In genomic region chr4:38182334-38182998, GRCh38 we compare ENCODE assay signal across 36 cellular contexts.
"Had no signal": no experiment of that assay in that cellular context is flagged by ENCODE, and none has a peak within 500 bp of the region (broad histone marks: within the 10 kb centered on the region; RNA-seq: fewer than 3 reads in every experiment).

No MANE protein-coding gene starts in this region.

- H3K4me3 ChIP-seq: coronary artery, esophagus muscularis mucosa, gastrocnemius medialis had no signal

- FAIRE-seq: astrocyte, bronchial epithelial cell had no signal

- ATAC-seq: activated CD4-positive, alpha-beta T cell treated with anti-CD3 and anti-CD28 coated beads for 36 hours; activated CD8-positive, alpha-beta memory T cell treated with anti-CD3 and anti-CD28 coated beads, Interleukin-2, amount 10 ng/mL, durations not matched to agents 7 days and 5 days; activated CD8-positive, alpha-beta T cell treated with anti-CD3 and anti-CD28 coated beads, Interleukin-2, amount 10 ng/mL, durations not matched to agents 7 days and 5 days; effector memory CD8-positive, alpha-beta T cell; foreskin keratinocyte; gastrocnemius medialis; T-helper 17 cell had no signal

- H3K36me3 Mint-ChIP-seq: activated CD4-positive, alpha-beta memory T cell treated with anti-CD3 and anti-CD28 coated beads for 36 hours; activated CD8-positive, alpha-beta memory T cell treated with anti-CD3 and anti-CD28 coated beads, Interleukin-2, amount 10 ng/mL, durations not matched to agents 7 days and 5 days; activated naive CD8-positive, alpha-beta T cell had no signal

- H3K36me3 ChIP-seq: brain microvascular endothelial cell, esophagus muscularis mucosa, gastrocnemius medialis, WERI-Rb-1 had no signal

- H3K27ac Mint-ChIP-seq: activated B cell treated with CpG ODN at 0.5 μM for 24 hours; activated CD4-positive, alpha-beta memory T cell treated with anti-CD3 and anti-CD28 coated beads for 36 hours; activated CD4-positive, alpha-beta T cell treated with anti-CD3 and anti-CD28 coated beads for 36 hours; activated CD4-positive, alpha-beta T cell treated with anti-CD3 and anti-CD28 coated beads, Interleukin-2, amount 10 ng/mL, durations not matched to agents 24 days and 14 days; activated CD8-positive, alpha-beta memory T cell treated with anti-CD3 and anti-CD28 coated beads, Interleukin-2, amount 10 ng/mL, durations not matched to agents 7 days and 5 days; activated CD8-positive, alpha-beta T cell treated with anti-CD3 and anti-CD28 coated beads, Interleukin-2, amount 10 ng/mL, durations not matched to agents 7 days and 5 days; activated naive CD8-positive, alpha-beta T cell; activated T-helper 1 cell treated with anti-CD3 and anti-CD28 coated beads, Interleukin-12 subunit alpha, Interleukin-12 subunit beta, Interleukin-2, Interleukin-4 antibody, amounts not matched to agents 30 ng/mL and 10 ng/mL and 1 ng/mL, durations not matched to agents 14 hours and 24 hours and 36 hours; activated T-helper 2 cell treated with anti-CD3 and anti-CD28 coated beads, Interferon-gamma antibody, Interleukin-2, Interleukin-4, amounts not matched to agents 10 μg/mL and 5 μg/mL and 100 μg/mL, durations not matched to agents 14 hours and 24 hours and 36 hours; dendritic cell treated with granulocyte-macrophage colony-stimulating factor and Interleukin-4, amounts not matched to agents 40 ng/mL and 50 ng/mL, for 4 days; T-helper 17 cell; T-helper 2 cell treated with Interferon-gamma antibody and Interleukin-4, amounts not matched to agents 5 μg/mL and 100 μg/mL, for 36 hours had no signal

- H3K27ac ChIP-seq: brain microvascular endothelial cell, coronary artery, esophagus muscularis mucosa, foreskin keratinocyte, gastrocnemius medialis, WERI-Rb-1 had no signal

- H3K27me3 Mint-ChIP-seq: activated B cell treated with CpG ODN at 0.5 μM for 24 hours; activated CD4-positive, alpha-beta memory T cell treated with anti-CD3 and anti-CD28 coated beads for 36 hours; activated naive CD8-positive, alpha-beta T cell; central memory CD8-positive, alpha-beta T cell; effector memory CD8-positive, alpha-beta T cell; T-helper 17 cell had no signal

- H3K9me3 Mint-ChIP-seq: activated B cell treated with CpG ODN at 0.5 μM for 24 hours; activated CD4-positive, alpha-beta memory T cell treated with anti-CD3 and anti-CD28 coated beads for 36 hours; activated CD4-positive, alpha-beta T cell treated with anti-CD3 and anti-CD28 coated beads, Interleukin-2, amount 10 ng/mL, durations not matched to agents 24 days and 14 days; activated T-helper 1 cell treated with anti-CD3 and anti-CD28 coated beads, Interleukin-12 subunit alpha, Interleukin-12 subunit beta, Interleukin-2, Interleukin-4 antibody, amounts not matched to agents 30 ng/mL and 10 ng/mL and 1 ng/mL, durations not matched to agents 14 hours and 24 hours and 36 hours; activated T-helper 2 cell treated with anti-CD3 and anti-CD28 coated beads, Interferon-gamma antibody, Interleukin-2, Interleukin-4, amounts not matched to agents 10 μg/mL and 5 μg/mL and 100 μg/mL, durations not matched to agents 14 hours and 24 hours and 36 hours; central memory CD8-positive, alpha-beta T cell; dendritic cell treated with granulocyte-macrophage colony-stimulating factor and Interleukin-4, amounts not matched to agents 40 ng/mL and 50 ng/mL, for 4 days; effector memory CD8-positive, alpha-beta T cell; T-helper 2 cell treated with Interferon-gamma antibody and Interleukin-4, amounts not matched to agents 5 μg/mL and 100 μg/mL, for 36 hours had no signal

- DNase-seq: activated B cell treated with CpG ODN at 0.5 μM for 24 hours; activated CD4-positive, alpha-beta memory T cell treated with anti-CD3 and anti-CD28 coated beads for 36 hours; activated CD4-positive, alpha-beta T cell treated with anti-CD3 and anti-CD28 coated beads for 36 hours; activated CD4-positive, alpha-beta T cell treated with anti-CD3 and anti-CD28 coated beads, Interleukin-2, amount 10 ng/mL, durations not matched to agents 24 days and 14 days; activated CD4-positive, CD25-positive, alpha-beta regulatory T cell treated with anti-CD3 and anti-CD28 coated beads, Interleukin-2, amount 50 U/mL, for 72 hours; activated CD8-positive, alpha-beta memory T cell treated with anti-CD3 and anti-CD28 coated beads, Interleukin-2, amount 10 ng/mL, durations not matched to agents 7 days and 5 days; activated CD8-positive, alpha-beta memory T cell treated with anti-CD3 and anti-CD28 coated beads, Interleukin-2, amount 50 U/mL, for 4 hours; activated CD8-positive, alpha-beta T cell treated with anti-CD3 and anti-CD28 coated beads, Interleukin-2, amount 10 ng/mL, durations not matched to agents 7 days and 5 days; activated effector memory CD4-positive, alpha-beta T cell treated with anti-CD3 and anti-CD28 coated beads, Interleukin-2, amount 50 U/mL, for 16 hours; activated naive CD4-positive, alpha-beta T cell treated with anti-CD3 and anti-CD28 coated beads, Interleukin-2, amount 50 U/mL, for 16 hours; activated naive CD4-positive, alpha-beta T cell treated with Interleukin-2 at 50 U/mL for 16 hours; activated T-cell treated with anti-CD3 and anti-CD28 coated beads, Interleukin-2, amount 50 U/mL, for 1 hour; activated T-cell treated with anti-CD3 and anti-CD28 coated beads, Interleukin-2, amount 50 U/mL, for 48 hours; amniotic stem cell; anterior cingulate cortex; brain microvascular endothelial cell; effector CD4-positive, alpha-beta T cell; effector memory CD8-positive, alpha-beta T cell; erythroblast; foreskin keratinocyte; gastrocnemius medialis; glutamatergic neuron; T-helper 1 cell; T-helper 17 cell; T1000; WERI-Rb-1 had no signal

- H3K4me3 Mint-ChIP-seq: activated B cell treated with CpG ODN at 0.5 μM for 24 hours; activated CD4-positive, alpha-beta memory T cell treated with anti-CD3 and anti-CD28 coated beads for 36 hours; activated CD4-positive, alpha-beta T cell treated with anti-CD3 and anti-CD28 coated beads for 36 hours; activated CD4-positive, alpha-beta T cell treated with anti-CD3 and anti-CD28 coated beads, Interleukin-2, amount 10 ng/mL, durations not matched to agents 24 days and 14 days; activated CD8-positive, alpha-beta memory T cell treated with anti-CD3 and anti-CD28 coated beads, Interleukin-2, amount 10 ng/mL, durations not matched to agents 7 days and 5 days; activated CD8-positive, alpha-beta T cell treated with anti-CD3 and anti-CD28 coated beads, Interleukin-2, amount 10 ng/mL, durations not matched to agents 7 days and 5 days; activated naive CD8-positive, alpha-beta T cell; activated T-helper 1 cell treated with anti-CD3 and anti-CD28 coated beads, Interleukin-12 subunit alpha, Interleukin-12 subunit beta, Interleukin-2, Interleukin-4 antibody, amounts not matched to agents 30 ng/mL and 10 ng/mL and 1 ng/mL, durations not matched to agents 14 hours and 24 hours and 36 hours; central memory CD8-positive, alpha-beta T cell; dendritic cell treated with granulocyte-macrophage colony-stimulating factor and Interleukin-4, amounts not matched to agents 40 ng/mL and 50 ng/mL, for 4 days; effector memory CD8-positive, alpha-beta T cell; T-helper 17 cell; T-helper 2 cell treated with Interferon-gamma antibody and Interleukin-4, amounts not matched to agents 5 μg/mL and 100 μg/mL, for 36 hours had no signal

- H3K9me3 ChIP-seq: esophagus muscularis mucosa, gastrocnemius medialis had no signal
